In the genomic region with DNA sequence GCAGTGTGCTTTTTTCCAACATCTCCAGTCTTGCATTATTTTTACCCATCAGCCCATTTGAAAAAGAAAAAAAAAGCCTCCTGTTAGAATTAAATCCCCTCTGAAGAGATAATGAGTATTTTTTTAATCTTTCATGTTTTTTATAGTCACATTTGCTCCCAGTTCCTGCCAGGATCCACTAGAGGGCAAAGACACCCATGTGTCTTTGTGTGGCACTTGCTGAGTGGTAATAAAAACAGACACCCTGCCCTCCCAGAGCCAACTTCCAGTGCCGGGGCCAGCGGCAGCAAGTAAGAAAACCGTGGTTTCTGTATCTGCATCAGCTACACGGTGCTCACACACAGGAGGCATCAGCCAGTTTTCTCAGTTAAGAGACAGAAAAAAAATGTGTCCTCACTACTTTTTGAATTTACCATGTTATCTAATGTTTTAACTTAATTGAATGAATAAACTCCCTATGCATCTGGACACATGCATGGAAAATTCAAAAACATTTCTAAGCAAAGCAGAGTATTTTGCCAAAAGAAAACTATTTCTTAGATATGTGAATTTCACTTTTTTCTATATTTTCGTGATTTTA, we compare ENCODE assay signal across 14 cellular contexts.
A peak's percentile ranks its signal among the peaks of the same experiment; 100 is the strongest.
DNase-seq lines count a peak whose midpoint lies in the region; ATAC-seq and TF ChIP-seq lines count a peak whose summit lies in the region.
"Had no signal": no experiment of that assay in that cellular context is flagged by ENCODE, and none has a peak within 500 bp of the region (broad histone marks: within the 10 kb centered on the region; RNA-seq: fewer than 3 reads in every experiment).

No MANE protein-coding gene starts in this region.

- CTCF ChIA-PET in Caco-2 (lab: Charles Lee) = no interaction called here
- CTCF ChIA-PET in WTC11 (lab: Charles Lee) = no interaction called here

- no peaks in the 10 kb centered on the region for H3K9me3 ChIP-seq in Caco-2
- H3K9me3 ChIP-seq: body of pancreas had no signal

- TF ChIP-seq CTCF in Caco-2 (IDR thresholded peaks at IDR 0.05; ENCODE audit: insufficient read depth in 1 of 2, low read depth in 1 of 2, low read length in 1 of 2, severe bottlenecking in 1 of 2, unreplicated experiment in 1 of 2) (peak; percentile 28 to 44), astrocyte of the spinal cord (IDR thresholded peaks at IDR 0.05; ENCODE audit: low read depth, low read length) (peak; percentile 58), nephron progenitor cell (IDR thresholded peaks at IDR 0.05) (peak; percentile 13), WTC11 (IDR thresholded peaks at IDR 0.05) (no peak)

- H3K36me3 Mint-ChIP-seq in Caco-2 (ENCODE audit: insufficient read depth, unreplicated experiment) (no peaks in the 10 kb centered on the region), nephron progenitor cell (ENCODE audit: low read depth) (no peaks in the 10 kb centered on the region), WTC11 (no peaks in the 10 kb centered on the region)
- H3K36me3 Mint-ChIP-seq: natural killer cell treated with Interleukin-12 subunit alpha and Interleukin-12 subunit beta and Interleukin-15 and Interleukin-18, amount 100 ng/mL, for 72 hours had no signal

- H3K4me1 ChIP-seq in Caco-2 = no peaks in the 10 kb centered on the region
- H3K4me1 ChIP-seq: body of pancreas had no signal

- H3K9me3 Mint-ChIP-seq in Caco-2 (ENCODE audit: unreplicated experiment) (no peaks in the 10 kb centered on the region), nephron progenitor cell (no peaks in the 10 kb centered on the region), WTC11 (no peaks in the 10 kb centered on the region)
- H3K9me3 Mint-ChIP-seq: activated CD8-positive, alpha-beta T cell treated with anti-CD3 and anti-CD28 coated beads for 36 hours; natural killer cell treated with Interleukin-12 subunit alpha and Interleukin-12 subunit beta and Interleukin-15 and Interleukin-18, amount 100 ng/mL, for 72 hours had no signal

- DNase-seq in Caco-2 = no peak
- DNase-seq in KBM-7 = peak; percentile 43
- DNase-seq in astrocyte of the spinal cord (ENCODE audit: low read depth, low spot score) = peak; percentile 9
- no peak for DNase-seq in nephron progenitor cell
- DNase-seq in activated T-cell treated with anti-CD3 and anti-CD28 coated beads, Interleukin-2, amount 50 U/mL, for 48 hours = no peak
- no peak for DNase-seq in WTC11 (ENCODE audit: low spot score)
- no peak for DNase-seq in NCI-H1417 treated with DMSO at 0.1 percent for 48 hours (lab: John Stamatoyannopoulos, UW)
- DNase-seq: activated CD8-positive, alpha-beta T cell treated with anti-CD3 and anti-CD28 coated beads for 36 hours; body of pancreas; hypothalamus; NCI-H1417; SIG-M5 had no signal

- no peaks in the 10 kb centered on the region for H3K36me3 ChIP-seq in Caco-2 (ENCODE audit: control insufficient read depth, insufficient read depth, low read length)

- ATAC-seq in HG03378 (IDR thresholded peaks at IDR 0.05; ENCODE audit: unreplicated experiment) = no peak
- no peak for ATAC-seq in WTC11
- ATAC-seq: activated CD8-positive, alpha-beta T cell treated with anti-CD3 and anti-CD28 coated beads for 36 hours; body of pancreas; natural killer cell treated with Interleukin-12 subunit alpha and Interleukin-12 subunit beta and Interleukin-15 and Interleukin-18, amount 100 ng/mL, for 72 hours had no signal

- H3K4me3 Mint-ChIP-seq in Caco-2 (ENCODE audit: unreplicated experiment) (no peak overlapping the region), nephron progenitor cell (no peak overlapping the region), WTC11 (no peak overlapping the region)
- H3K4me3 Mint-ChIP-seq: activated CD8-positive, alpha-beta T cell treated with anti-CD3 and anti-CD28 coated beads for 36 hours; natural killer cell treated with Interleukin-12 subunit alpha and Interleukin-12 subunit beta and Interleukin-15 and Interleukin-18, amount 100 ng/mL, for 72 hours had no signal

- BruUV-seq in Caco-2 (replicated peaks; lab: Mats Ljungman, UMichigan) = no TSS peak

- intact Hi-C loops in Caco-2 (cut with micrococcal nuclease; ENCODE audit: unreplicated experiment) = no loop called here

- H3K27ac Mint-ChIP-seq in Caco-2 (ENCODE audit: unreplicated experiment) (no peak overlapping the region), nephron progenitor cell (no peak overlapping the region), WTC11 (no peak overlapping the region)
- H3K27ac Mint-ChIP-seq: activated CD8-positive, alpha-beta T cell treated with anti-CD3 and anti-CD28 coated beads for 36 hours; natural killer cell treated with Interleukin-12 subunit alpha and Interleukin-12 subunit beta and Interleukin-15 and Interleukin-18, amount 100 ng/mL, for 72 hours had no signal

- H3K27me3 ChIP-seq in Caco-2 (replicated peaks; ENCODE audit: control insufficient read depth, insufficient read depth, low read length) = no peaks in the 10 kb centered on the region
- H3K27me3 ChIP-seq: body of pancreas had no signal

- no peak overlapping the region for H3K4me3 ChIP-seq in Caco-2 (ENCODE audit: low read depth, low read length)
- H3K4me3 ChIP-seq in astrocyte of the spinal cord (ENCODE audit: low read depth, low read length) = no peak overlapping the region
- H3K4me3 ChIP-seq: body of pancreas had no signal

- POLR2A ChIA-PET in Caco-2 (lab: Charles Lee) = no interaction called here
- POLR2A ChIA-PET in WTC11 (lab: Charles Lee) = no interaction called here

- in situ Hi-C loops in KBM-7 (cut with MboI; ENCODE audit: low pct_unique_long_range_greater_than_20kb, low sequenced_read_pairs) (no loop called here), astrocyte of the spinal cord (cut with HindIII; ENCODE audit: low sequenced_read_pairs) (no loop called here)

- H3K4me1 Mint-ChIP-seq in Caco-2 (ENCODE audit: low read depth, unreplicated experiment) = no peaks in the 10 kb centered on the region
- no peaks in the 10 kb centered on the region for H3K4me1 Mint-ChIP-seq in nephron progenitor cell
- H3K4me1 Mint-ChIP-seq in WTC11 = no peaks in the 10 kb centered on the region

- H3K27me3 Mint-ChIP-seq in Caco-2 (ENCODE audit: insufficient read depth, unreplicated experiment) (peaks cover 20% of the 10 kb centered on the region), nephron progenitor cell (ENCODE audit: low read depth, poor library complexity) (peaks cover 69% of the 10 kb centered on the region), WTC11 (ENCODE audit: low read depth) (peaks cover 49% of the 10 kb centered on the region)

TF ChIP-seq in WTC11, 78 proteins besides CTCF, POLR2A, EP300 and RAD21:
- TF ChIP-seq ZNF121 (CRISPR knock-in tag; IDR thresholded peaks at IDR 0.05) (no peak), NFE2L1 (CRISPR knock-in tag; IDR thresholded peaks at IDR 0.05) (no peak), IRF2 (CRISPR knock-in tag; IDR thresholded peaks at IDR 0.05; ENCODE audit: borderline replicate concordance, low read depth) (no peak), ZNF317 (CRISPR knock-in tag; IDR thresholded peaks at IDR 0.05; ENCODE audit: borderline replicate concordance, low read depth) (no peak), GRHL2 (CRISPR knock-in tag; IDR thresholded peaks at IDR 0.05; ENCODE audit: insufficient replicate concordance, severe bottlenecking) (no peak)

Comparison
In these comparisons a context has a peak if more than half of its experiments do, and no peak if none do; other contexts are left out.
1. DNase-seq: peak in KBM-7 (single experiment) and astrocyte of the spinal cord (single experiment); none in Caco-2 (0 of 2), nephron progenitor cell (single experiment), activated T-cell treated with anti-CD3 and anti-CD28 coated beads, Interleukin-2, amount 50 U/mL, for 48 hours (0 of 2), WTC11 (single experiment) and NCI-H1417 treated with DMSO at 0.1 percent for 48 hours (single experiment).